In genomic region chr10:132585732-132586722, GRCh38 we compare ENCODE assay signal across 17 cellular contexts. TPM values are rescaled to one million over a fixed set of nuclear protein-coding genes. Genes with fewer than 3 reads are reported as not detected.
A peak's percentile ranks its signal among the peaks of the same experiment; 100 is the strongest.
DNase-seq lines count a peak whose midpoint lies in the region; ATAC-seq and TF ChIP-seq lines count a peak whose summit lies in the region.
"Had no signal": no experiment of that assay in that cellular context is flagged by ENCODE, and none has a peak within 500 bp of the region (broad histone marks: within the 10 kb centered on the region; RNA-seq: fewer than 3 reads in every experiment).

No MANE protein-coding gene starts in this region.

- no peak overlapping the region for H4K8ac ChIP-seq in IMR-90 (ENCODE audit: low read depth in 2 of 2, low read length in 2 of 2)

- intact Hi-C loops in IMR-90 (cut with micrococcal nuclease) (no loop called here), lower lobe of right lung (cut with DNase I) (no loop called here)

- TF ChIP-seq CTCF in IMR-90 (conservative IDR thresholded peaks at IDR 0.05; ENCODE audit: low read depth, low read length): no peak
- no peak for TF ChIP-seq CTCF in glutamatergic neuron (IDR thresholded peaks at IDR 0.05; ENCODE audit: partially characterized antibody, unreplicated experiment)
- TF ChIP-seq CTCF in lower lobe of right lung (IDR thresholded peaks at IDR 0.05): no peak

- H3K36me3 ChIP-seq in IMR-90 (ENCODE audit: control insufficient read depth, insufficient read depth, low read length): no peaks in the 10 kb centered on the region
- no peaks in the 10 kb centered on the region for H3K36me3 ChIP-seq in lower lobe of right lung

- peak overlapping the region; percentile 55 for H3K4me3 Mint-ChIP-seq in glutamatergic neuron (ENCODE audit: unreplicated experiment)
- peak overlapping the region; percentile 43 to 66 for H3K4me3 Mint-ChIP-seq in stimulated activated naive B cell treated with anti-CD40 and anti-IgM and Interleukin-4, amounts not matched to agents 10 μg/mL and 1 μg/mL and 100 μg/mL, for 72 hours
- H3K4me3 Mint-ChIP-seq: activated naive CD8-positive, alpha-beta T cell; activated T-cell treated with anti-CD3 and anti-CD28 coated beads, Interleukin-2, amount 50 U/mL, for 24 hours; GM23338 had no signal

- peak overlapping the region; percentile 8 for H3K27ac Mint-ChIP-seq in glutamatergic neuron (ENCODE audit: unreplicated experiment)
- peak overlapping the region; percentile 90 for H3K27ac Mint-ChIP-seq in stimulated activated naive B cell treated with anti-CD40 and anti-IgM and Interleukin-4, amounts not matched to agents 10 μg/mL and 1 μg/mL and 100 μg/mL, for 72 hours
- H3K27ac Mint-ChIP-seq: activated naive CD8-positive, alpha-beta T cell; activated T-cell treated with anti-CD3 and anti-CD28 coated beads, Interleukin-2, amount 50 U/mL, for 24 hours; GM23338 had no signal

- peaks cover 24% of the 10 kb centered on the region for H3K9me1 ChIP-seq in IMR-90 (ENCODE audit: insufficient read depth, low read length)

- H3K27me3 Mint-ChIP-seq in glutamatergic neuron (ENCODE audit: unreplicated experiment): no peaks in the 10 kb centered on the region
- no peaks in the 10 kb centered on the region for H3K27me3 Mint-ChIP-seq in stimulated activated naive B cell treated with anti-CD40 and anti-IgM and Interleukin-4, amounts not matched to agents 10 μg/mL and 1 μg/mL and 100 μg/mL, for 72 hours
- H3K27me3 Mint-ChIP-seq: activated naive CD8-positive, alpha-beta T cell; activated T-cell treated with anti-CD3 and anti-CD28 coated beads, Interleukin-2, amount 50 U/mL, for 24 hours had no signal

- H4K5ac ChIP-seq in IMR-90 (ENCODE audit: low read depth, low read length): no peak overlapping the region

- H2AK9ac ChIP-seq in IMR-90 (replicated peaks; ENCODE audit: low read depth, low read length, poor library complexity): peak overlapping the region; percentile 59

- no peak for ATAC-seq in IMR-90 (ENCODE audit: low read depth)
- ATAC-seq in lower lobe of right lung: peak; percentile 63 to 72
- peak; percentile 30 to 43 for ATAC-seq in stimulated activated naive B cell treated with anti-CD40 and anti-IgM and Interleukin-4, amounts not matched to agents 10 μg/mL and 1 μg/mL and 100 μg/mL, for 72 hours (replicated peaks)
- no peak for ATAC-seq in GM21360 (IDR thresholded peaks at IDR 0.05; ENCODE audit: unreplicated experiment)
- no peak for ATAC-seq in GM18502 (IDR thresholded peaks at IDR 0.05; ENCODE audit: poor library complexity, unreplicated experiment)
- ATAC-seq: GM12878, GM23338 had no signal

- H3K79me1 ChIP-seq in IMR-90 (ENCODE audit: low read depth in 1 of 2, low read length in 2 of 2): peaks cover 27 to 74% of the 10 kb centered on the region in 2 experiments

- no peak overlapping the region for H2BK20ac ChIP-seq in IMR-90 (ENCODE audit: low read depth, low read length)

- BruUV-seq in IMR-90 (replicated peaks; lab: Mats Ljungman, UMichigan): no TSS peak

- H2BK120ac ChIP-seq in IMR-90 (ENCODE audit: low read depth, low read length): no peak overlapping the region

- no peak overlapping the region for H3K27ac ChIP-seq in IMR-90 (ENCODE audit: insufficient read depth, low read length)
- H3K27ac ChIP-seq in lower lobe of right lung: peak overlapping the region; percentile 82
- H3K27ac ChIP-seq: KMS-11, RWPE1 had no signal

- peaks cover 24% of the 10 kb centered on the region for H3K4me1 Mint-ChIP-seq in glutamatergic neuron (ENCODE audit: low read depth, unreplicated experiment)
- H3K4me1 Mint-ChIP-seq in stimulated activated naive B cell treated with anti-CD40 and anti-IgM and Interleukin-4, amounts not matched to agents 10 μg/mL and 1 μg/mL and 100 μg/mL, for 72 hours: peaks cover 59 to 65% of the 10 kb centered on the region in 2 donors

- TF ChIP-seq POLR2A in IMR-90 (IDR thresholded peaks at IDR 0.05; ENCODE audit: low read depth, low read length): no peak

- no peak overlapping the region for H3K9ac ChIP-seq in IMR-90 (ENCODE audit: low read depth, low read length)
- H3K9ac ChIP-seq: KMS-11 had no signal

- CTCF ChIA-PET in IMR-90 (lab: Yijun Ruan, JAX): no interaction called here

- no peak overlapping the region for H3K4ac ChIP-seq in IMR-90 (ENCODE audit: low read depth, low read length)

- H4K91ac ChIP-seq in IMR-90 (ENCODE audit: insufficient read depth, low read depth, low read length): no peak overlapping the region

- H3K4me1 ChIP-seq in IMR-90 (ENCODE audit: control insufficient read depth, insufficient read depth, low read length) (peaks cover 9% of the 10 kb centered on the region), lower lobe of right lung (peaks cover 81% of the 10 kb centered on the region)

- dilution Hi-C loops in IMR-90 (cut with HindIII; ENCODE audit: low sequenced_read_pairs, unreplicated experiment): no loop called here

- H3K27me3 ChIP-seq in IMR-90 (ENCODE audit: control insufficient read depth, insufficient read depth, low read length): no peaks in the 10 kb centered on the region; the same call in 1 of the 2 replicates
- no peaks in the 10 kb centered on the region for H3K27me3 ChIP-seq in lower lobe of right lung (ENCODE audit: low read depth)

- no peak overlapping the region for H2BK5ac ChIP-seq in IMR-90 (ENCODE audit: low read depth, low read length, poor library complexity, severe bottlenecking)

- TF ChIP-seq RAD21 in IMR-90 (IDR thresholded peaks at IDR 0.05; ENCODE audit: low read length): no peak

- H3K9me3 ChIP-seq in IMR-90 (ENCODE audit: control insufficient read depth, insufficient read depth, low read length): no peaks in the 10 kb centered on the region
- no peaks in the 10 kb centered on the region for H3K9me3 ChIP-seq in lower lobe of right lung

- H3K56ac ChIP-seq in IMR-90 (ENCODE audit: extremely low read depth, insufficient read depth, low read length): 0 out of 2 replicates have a peak overlapping the region, but pooled peaks have one; percentile 12

- no peak overlapping the region for H3K18ac ChIP-seq in IMR-90 (ENCODE audit: low read depth, low read length)

- H3K14ac ChIP-seq in IMR-90 (replicated peaks; ENCODE audit: low read depth, low read length): no peak overlapping the region

- no peak overlapping the region for H2BK15ac ChIP-seq in IMR-90 (ENCODE audit: low read depth, low read length)

- DNase-seq in IMR-90: no peak
- no peak for DNase-seq in glutamatergic neuron
- DNase-seq in lower lobe of right lung: peak; percentile 73
- DNase-seq in stimulated activated naive B cell treated with anti-CD40 and anti-IgM and Interleukin-4, amounts not matched to agents 10 μg/mL and 1 μg/mL and 100 μg/mL, for 72 hours: peak; percentile 57
- no peak for DNase-seq in effector CD8-positive, alpha-beta T cell (lab: John Stamatoyannopoulos, UW)
- DNase-seq in NCI-H2107 (lab: John Stamatoyannopoulos, UW): no peak
- DNase-seq: activated CD4-positive, alpha-beta T cell treated with anti-CD3 and anti-CD28 coated beads, Interleukin-2, amount 50 U/mL, for 48 hours; activated T-cell treated with anti-CD3 and anti-CD28 coated beads, Interleukin-2, amount 50 U/mL, for 24 hours; NCI-H1105 treated with DMSO at 0.1 percent for 48 hours had no signal

- H3K4me3 ChIP-seq in IMR-90 (ENCODE audit: insufficient read depth, low read depth, low read length): no peak overlapping the region
- H3K4me3 ChIP-seq in lower lobe of right lung: no peak overlapping the region
- H3K4me3 ChIP-seq: GM12878, GM23338, lung had no signal

- H3K9me3 Mint-ChIP-seq in glutamatergic neuron (ENCODE audit: unreplicated experiment): no peaks in the 10 kb centered on the region
- H3K9me3 Mint-ChIP-seq in stimulated activated naive B cell treated with anti-CD40 and anti-IgM and Interleukin-4, amounts not matched to agents 10 μg/mL and 1 μg/mL and 100 μg/mL, for 72 hours: peaks cover 5% of the 10 kb centered on the region in 2 donors
- H3K9me3 Mint-ChIP-seq: activated T-cell treated with anti-CD3 and anti-CD28 coated beads, Interleukin-2, amount 50 U/mL, for 24 hours; GM23338 had no signal

- H3K23ac ChIP-seq in IMR-90 (ENCODE audit: low read depth, low read length): no peak overlapping the region

- no peak overlapping the region for H2AFZ ChIP-seq in IMR-90 (replicated peaks; ENCODE audit: low read length, poor library complexity)
- H2AFZ ChIP-seq: GM23338 had no signal

- H3K4me2 ChIP-seq in IMR-90 (ENCODE audit: low read depth, low read length): no peak overlapping the region
- H3K4me2 ChIP-seq: GM23338, KMS-11 had no signal

- in situ Hi-C loops in IMR-90 (cut with MboI; ENCODE audit: low sequenced_read_pairs): no loop called here

- POLR2A ChIA-PET in IMR-90 (lab: Charles Lee; ENCODE audit: unreplicated experiment): no interaction called here

- peaks cover 87% of the 10 kb centered on the region for H4K20me1 ChIP-seq in IMR-90 (ENCODE audit: insufficient read depth, low read length)

- H3K36me3 Mint-ChIP-seq in glutamatergic neuron (ENCODE audit: unreplicated experiment): peaks cover 4% of the 10 kb centered on the region
- peaks cover 15 to 29% of the 10 kb centered on the region in 2 donors for H3K36me3 Mint-ChIP-seq in stimulated activated naive B cell treated with anti-CD40 and anti-IgM and Interleukin-4, amounts not matched to agents 10 μg/mL and 1 μg/mL and 100 μg/mL, for 72 hours

- 71% methylated on average over 21 of the region's 38 CpGs; no CpG with 5 or more reads in 1 of the 2 experiments for WGBS in IMR-90 (ENCODE audit: extremely low coverage in 2 of 2, insufficient read length in 1 of 2), 2 experiments

- H2AK5ac ChIP-seq in IMR-90 (ENCODE audit: low read depth, low read length): no peak overlapping the region

TF ChIP-seq in IMR-90, 13 proteins besides CTCF, POLR2A, EP300 and RAD21 (continues in another document):
- no peak for TF ChIP-seq NFE2L2 (IDR thresholded peaks at IDR 0.05; ENCODE audit: low read depth, low read length)
- no peak for TF ChIP-seq CHD1 (IDR thresholded peaks at IDR 0.05; ENCODE audit: low read depth, low read length)
- TF ChIP-seq ELK1 (IDR thresholded peaks at IDR 0.05; ENCODE audit: borderline replicate concordance, low read depth, low read length): no peak
- TF ChIP-seq BHLHE40 (IDR thresholded peaks at IDR 0.05; ENCODE audit: low read depth, low read length): no peak
- TF ChIP-seq MXI1 (IDR thresholded peaks at IDR 0.05; ENCODE audit: borderline replicate concordance, low read depth, low read length): no peak
- TF ChIP-seq MAFK (IDR thresholded peaks at IDR 0.05; ENCODE audit: low read depth, low read length): no peak

RNA-seq across cellular contexts. Expression of gene INPP5A, which starts 48.4 kb away (rescaled TPM):
- total RNA-seq in IMR-90 (2012; rRNA removed) (31.7 and 36.7 TPM in 2 replicates), glutamatergic neuron (ENCODE audit: unreplicated experiment) (36.3 TPM), lower lobe of right lung (34.1 TPM)
- polyA plus RNA-seq in IMR-90 (2012; rRNA removed): 20.6 and 21.4 TPM in 2 replicates
- polyA plus RNA-seq in IMR-90 (2012; cell fraction: cytosol; rRNA removed): 15.9 and 20.4 TPM in 2 replicates
- polyA plus RNA-seq in IMR-90 (2012; cell fraction: nucleus; rRNA removed; ENCODE audit: low replicate concordance): 12.2 and 16.8 TPM in 2 replicates

Comparison
In these comparisons a context has a peak if more than half of its experiments do, and no peak if none do; other contexts are left out.
1. ATAC-seq: peak in lower lobe of right lung (2 of 2) and stimulated activated naive B cell treated with anti-CD40 and anti-IgM and Interleukin-4, amounts not matched to agents 10 μg/mL and 1 μg/mL and 100 μg/mL, for 72 hours (2 of 2); none in IMR-90 (single experiment), GM21360 (single experiment) and GM18502 (single experiment).
2. DNase-seq: peak in lower lobe of right lung (single experiment) and stimulated activated naive B cell treated with anti-CD40 and anti-IgM and Interleukin-4, amounts not matched to agents 10 μg/mL and 1 μg/mL and 100 μg/mL, for 72 hours (single experiment); none in IMR-90 (single experiment), glutamatergic neuron (single experiment), effector CD8-positive, alpha-beta T cell (single experiment) and NCI-H2107 (single experiment).